23 cellular contexts compared by ENCODE assay signal in genomic region chr6:133343220-133343619, GRCh38.
DNase-seq lines count a peak whose midpoint lies in the region; ATAC-seq, FAIRE-seq and TF ChIP-seq lines count a peak whose summit lies in the region.
"Had no signal": no experiment of that assay in that cellular context is flagged by ENCODE, and none has a peak within 500 bp of the region (broad histone marks: within the 10 kb centered on the region; RNA-seq: fewer than 3 reads in every experiment).

No MANE protein-coding gene starts in this region.

- H3K27me3 ChIP-seq in IMR-90 (ENCODE audit: control insufficient read depth, insufficient read depth, low read length) (no peaks in the 10 kb centered on the region), H1 (replicated peaks in 1 of 4; ENCODE audit: control insufficient read depth in 3 of 4, extremely low read depth in 1 of 4, insufficient read depth in 3 of 4, low read length in 3 of 4) (no peaks in the 10 kb centered on the region), psoas muscle (ENCODE audit: insufficient read depth in 3 of 3, low read length in 2 of 3) (no peaks in the 10 kb centered on the region), spleen (replicated peaks in 1 of 7) (no peaks in the 10 kb centered on the region)
- H3K27me3 ChIP-seq: BE2C; BLaER1 treated with 17β-estradiol and CSF1 and Interleukin-3, amounts not matched to agents 10 nM and 100 nM had no signal

- POLR2A ChIA-PET in A549 (lab: Yijun Ruan, JAX) (no interaction called here), IMR-90 (lab: Charles Lee; ENCODE audit: unreplicated experiment) (no interaction called here), H1 (lab: Charles Lee; ENCODE audit: partially characterized antibody) (no interaction called here)

- H3K14ac ChIP-seq in IMR-90 (replicated peaks; ENCODE audit: low read depth, low read length): no peak overlapping the region
- no peak overlapping the region for H3K14ac ChIP-seq in H1 (ENCODE audit: insufficient read length)

- intact Hi-C loops in IMR-90 (cut with micrococcal nuclease) (loop anchor here (5.0 kb wide), 1 partner anchor 101 kb away; the partner anchor contains the start of gene EYA4), psoas muscle (cut with DNase I) (no loop called here), spleen (cut with DNase I; ENCODE audit: low total_unique reads) (no loop called here)

- H4K8ac ChIP-seq in IMR-90 (ENCODE audit: low read depth in 2 of 2, low read length in 2 of 2) (0 out of 4 replicates have a peak overlapping the region, but pooled peaks of 1 of the 2 experiments have one; percentile 27), H1 (ENCODE audit: extremely low read depth, insufficient read depth, low read length) (no peak overlapping the region)

- H3K56ac ChIP-seq in IMR-90 (ENCODE audit: extremely low read depth, insufficient read depth, low read length): no peak overlapping the region
- no peak overlapping the region for H3K56ac ChIP-seq in H1 (replicated peaks; ENCODE audit: insufficient read length, low read depth, low read length)

- H3K9ac ChIP-seq in IMR-90 (ENCODE audit: low read depth, low read length) (no peak overlapping the region), H1 (replicated peaks in 1 of 4; ENCODE audit: extremely low read depth in 1 of 4, low read depth in 3 of 4, low read length in 3 of 4) (no peak overlapping the region)
- H3K9ac ChIP-seq: BLaER1 treated with 17β-estradiol and CSF1 and Interleukin-3, amounts not matched to agents 10 nM and 100 nM had no signal

- no peak overlapping the region for H2BK120ac ChIP-seq in IMR-90 (ENCODE audit: low read depth, low read length)
- H2BK120ac ChIP-seq in H1 (replicated peaks; ENCODE audit: low read depth, low read length): no peak overlapping the region

- in situ Hi-C loops in IMR-90 (cut with MboI; ENCODE audit: low sequenced_read_pairs): no loop called here

- TF ChIP-seq EP300 in A549 (IDR thresholded peaks at IDR 0.05) (no peak), H1 (IDR thresholded peaks at IDR 0.05; ENCODE audit: borderline replicate concordance in 1 of 2, low read depth in 2 of 2, low read length in 2 of 2) (no peak)

- no peaks in the 10 kb centered on the region for H3K23me2 ChIP-seq in H1 (ENCODE audit: low read depth, low read length)

- dilution Hi-C loops in IMR-90 (cut with HindIII; ENCODE audit: low sequenced_read_pairs, unreplicated experiment): no loop called here

- TF ChIP-seq POLR2A in A549 (IDR thresholded peaks at IDR 0.05; ENCODE audit: low read length) (no peak), IMR-90 (IDR thresholded peaks at IDR 0.05; ENCODE audit: low read depth, low read length) (no peak), H1 (IDR thresholded peaks at IDR 0.05; ENCODE audit: control extremely low read depth in 1 of 2, low read depth in 2 of 2, low read length in 2 of 2) (no peak), spleen (IDR thresholded peaks at IDR 0.05) (no peak)

- H3K36me3 ChIP-seq in IMR-90 (ENCODE audit: control insufficient read depth, insufficient read depth, low read length) (no peaks in the 10 kb centered on the region), H1 (ENCODE audit: control insufficient read depth in 2 of 4, insufficient read depth in 4 of 4, low read length in 3 of 4) (no peaks in the 10 kb centered on the region), psoas muscle (ENCODE audit: insufficient read depth in 1 of 2, low read depth in 1 of 2) (no peaks in the 10 kb centered on the region), spleen (no peaks in the 10 kb centered on the region)
- H3K36me3 ChIP-seq: BE2C, HAP-1 had no signal

- H2BK5ac ChIP-seq in IMR-90 (ENCODE audit: low read depth, low read length, poor library complexity, severe bottlenecking): no peak overlapping the region
- no peak overlapping the region for H2BK5ac ChIP-seq in H1 (ENCODE audit: low read depth, low read length)

- no TSS peak for BruUV-seq in IMR-90 (replicated peaks; lab: Mats Ljungman, UMichigan)

- no peak overlapping the region for H3K4me3 ChIP-seq in A549
- H3K4me3 ChIP-seq in IMR-90 (ENCODE audit: insufficient read depth, low read depth, low read length): no peak overlapping the region
- H3K4me3 ChIP-seq in H1 (ENCODE audit: extremely low read depth in 1 of 4, insufficient read depth in 2 of 4, low read depth in 3 of 4, low read length in 4 of 4): no peak overlapping the region
- no peak overlapping the region for H3K4me3 ChIP-seq in psoas muscle
- no peak overlapping the region for H3K4me3 ChIP-seq in spleen
- H3K4me3 ChIP-seq: BLaER1 treated with 17β-estradiol and CSF1 and Interleukin-3, amounts not matched to agents 10 nM and 100 nM; GM23338; HAP-1 had no signal

- H3K79me1 ChIP-seq in IMR-90 (ENCODE audit: low read depth in 1 of 2, low read length in 2 of 2) (peaks cover 9 to 12% of the 10 kb centered on the region in 2 experiments), H1 (ENCODE audit: low read depth, low read length) (no peaks in the 10 kb centered on the region)

- H4K20me1 ChIP-seq in IMR-90 (ENCODE audit: insufficient read depth, low read length) (no peaks in the 10 kb centered on the region), H1 (replicated peaks in 1 of 2; ENCODE audit: control insufficient read depth in 1 of 2, insufficient read depth in 2 of 2, low read length in 2 of 2) (no peaks in the 10 kb centered on the region)
- H4K20me1 ChIP-seq: BLaER1 treated with 17β-estradiol and CSF1 and Interleukin-3, amounts not matched to agents 10 nM and 100 nM had no signal

- H2BK15ac ChIP-seq in IMR-90 (ENCODE audit: low read depth, low read length) (no peak overlapping the region), H1 (ENCODE audit: low read length) (no peak overlapping the region)

- H2BK12ac ChIP-seq in H1 (ENCODE audit: low read depth, low read length): no peak overlapping the region

- DNase-seq in A549 (ENCODE audit: low read depth in 1 of 2, low spot score in 1 of 2) (no peak), IMR-90 (no peak), H1 (ENCODE audit: low read depth in 1 of 2, low spot score in 2 of 2) (no peak), psoas muscle (no peak), spleen (no peak), NCI-H345 (lab: John Stamatoyannopoulos, UW) (no peak), NCI-H187 treated with DMSO at 0.1 percent for 48 hours (lab: John Stamatoyannopoulos, UW) (no peak)
- DNase-seq: ACHN; AML-193; BE2C; CD4-positive, alpha-beta T cell; COR-L47; DMS153; DND-41 had no signal

- H3K4me1 ChIP-seq in A549 (peaks cover 52% of the 10 kb centered on the region), IMR-90 (ENCODE audit: control insufficient read depth, insufficient read depth, low read length) (peaks cover 8% of the 10 kb centered on the region), H1 (replicated peaks in 1 of 4; ENCODE audit: control insufficient read depth in 3 of 4, insufficient read depth in 4 of 4, low read length in 3 of 4) (no peaks in the 10 kb centered on the region), psoas muscle (peaks cover 41% of the 10 kb centered on the region), spleen (no peaks in the 10 kb centered on the region)
- H3K4me1 ChIP-seq: BLaER1 treated with 17β-estradiol and CSF1 and Interleukin-3, amounts not matched to agents 10 nM and 100 nM had no signal

- H2AK5ac ChIP-seq in IMR-90 (ENCODE audit: low read depth, low read length) (no peak overlapping the region; the same call in 1 of the 2 replicates), H1 (ENCODE audit: low read depth, low read length) (no peak overlapping the region)

- H3K9me1 ChIP-seq in IMR-90 (ENCODE audit: insufficient read depth, low read length): peaks cover 7% of the 10 kb centered on the region

- no peak overlapping the region for H2AK9ac ChIP-seq in IMR-90 (replicated peaks; ENCODE audit: low read depth, low read length, poor library complexity)

- H3K79me2 ChIP-seq in H1 (ENCODE audit: control insufficient read depth in 1 of 2, insufficient read depth in 2 of 2, low read length in 2 of 2): no peaks in the 10 kb centered on the region

- H3K23ac ChIP-seq in IMR-90 (ENCODE audit: low read depth, low read length) (no peak overlapping the region), H1 (ENCODE audit: insufficient read length) (no peak overlapping the region)

- H3K4me2 ChIP-seq in A549: peak overlapping the region; percentile 38; the same call in 2 of the 3 replicates
- H3K4me2 ChIP-seq in IMR-90 (ENCODE audit: low read depth, low read length): no peak overlapping the region
- H3K4me2 ChIP-seq in H1 (ENCODE audit: insufficient read depth in 1 of 2, low read depth in 2 of 2, low read length in 2 of 2): no peak overlapping the region
- H3K4me2 ChIP-seq: BLaER1 treated with 17β-estradiol and CSF1 and Interleukin-3, amounts not matched to agents 10 nM and 100 nM; GM23338 had no signal

- H3K9me3 ChIP-seq in A549: no peaks in the 10 kb centered on the region
- H3K9me3 ChIP-seq in IMR-90 (ENCODE audit: control insufficient read depth, insufficient read depth, low read length): no peaks in the 10 kb centered on the region
- no peaks in the 10 kb centered on the region for H3K9me3 ChIP-seq in H1 (ENCODE audit: insufficient read depth in 2 of 2, low read depth in 1 of 2, low read length in 1 of 2)
- H3K9me3 ChIP-seq in psoas muscle: no peaks in the 10 kb centered on the region
- no peaks in the 10 kb centered on the region for H3K9me3 ChIP-seq in spleen
- H3K9me3 ChIP-seq: BE2C, HAP-1 had no signal

- H2AFZ ChIP-seq in IMR-90 (replicated peaks; ENCODE audit: low read length, poor library complexity): no peak overlapping the region
- peak overlapping the region; percentile 67; the same call in 1 of the 2 replicates for H2AFZ ChIP-seq in H1 (ENCODE audit: low read length)
- H2AFZ ChIP-seq: GM23338 had no signal

- FAIRE-seq in A549 (lab: Jason Lieb, UNC): no peak
- no peak for FAIRE-seq in H1 (lab: Jason Lieb, UNC)
- FAIRE-seq: A204.1, G401.6, GM12892, H54 had no signal

- H4K5ac ChIP-seq in IMR-90 (ENCODE audit: low read depth, low read length) (no peak overlapping the region; the same call in 1 of the 2 replicates), H1 (ENCODE audit: insufficient read length, low read depth, low read length) (no peak overlapping the region)

- H4K91ac ChIP-seq in IMR-90 (ENCODE audit: insufficient read depth, low read depth, low read length): peak overlapping the region; percentile 8; the same call in 1 of the 2 replicates
- no peak overlapping the region for H4K91ac ChIP-seq in H1 (replicated peaks; ENCODE audit: insufficient read length, low read length)

- H3K18ac ChIP-seq in IMR-90 (ENCODE audit: low read depth, low read length) (peak overlapping the region; percentile 83; the same call in 1 of the 2 replicates), H1 (ENCODE audit: extremely low read depth, low read length) (no peak overlapping the region)

- TF ChIP-seq RAD21 in A549 (conservative IDR thresholded peaks at IDR 0.05 in 1 of 2, IDR thresholded peaks at IDR 0.05 in 1 of 2) (no peak), IMR-90 (IDR thresholded peaks at IDR 0.05; ENCODE audit: low read length) (no peak), H1 (IDR thresholded peaks at IDR 0.05 in 1 of 2, conservative IDR thresholded peaks at IDR 0.05 in 1 of 2; ENCODE audit: low read depth in 2 of 2, low read length in 2 of 2) (no peak)

- peak overlapping the region; percentile 39 to 60; a peak in 4 of 6 replicates for H3K27ac ChIP-seq in A549
- no peak overlapping the region for H3K27ac ChIP-seq in IMR-90 (ENCODE audit: insufficient read depth, low read length)
- no peak overlapping the region for H3K27ac ChIP-seq in H1 (ENCODE audit: low read depth, low read length)
- H3K27ac ChIP-seq in psoas muscle: no peak overlapping the region
- H3K27ac ChIP-seq in spleen: no peak overlapping the region
- H3K27ac ChIP-seq: 22Rv1; BLaER1 treated with 17β-estradiol and CSF1 and Interleukin-3, amounts not matched to agents 10 nM and 100 nM had no signal

- CTCF ChIA-PET in A549 (lab: Yijun Ruan, JAX): no interaction called here
- CTCF ChIA-PET in IMR-90 (lab: Yijun Ruan, JAX): interaction anchor here (0.6 kb wide), 1 partner anchor 9 kb away, joined by 6 read pairs; no protein-coding TSS in a partner anchor
- CTCF ChIA-PET in H1 (lab: Charles Lee; ENCODE audit: partially characterized antibody): interaction anchor here (0.5 to 1.2 kb wide), 3 partner anchors 17 to 155 kb away, joined by 3 read pairs; no protein-coding TSS in a partner anchor

- H2BK20ac ChIP-seq in IMR-90 (ENCODE audit: low read depth, low read length): no peak overlapping the region
- H2BK20ac ChIP-seq in H1 (ENCODE audit: low read length): no peak overlapping the region

- ATAC-seq in A549 (no peak), IMR-90 (ENCODE audit: low read depth) (no peak), psoas muscle (peak; percentile 33 to 51 (median 41)), HG03097 (IDR thresholded peaks at IDR 0.05; ENCODE audit: low FRiP score, unreplicated experiment) (no peak)
- ATAC-seq: GM23338 had no signal

- H3K4ac ChIP-seq in IMR-90 (ENCODE audit: low read depth, low read length) (no peak overlapping the region), H1 (replicated peaks; ENCODE audit: insufficient read length, low read depth, low read length) (no peak overlapping the region)

- WGBS in A549 (ENCODE audit: missing lambda C conversion rate): 18% methylated on average over 2 of the region's 3 CpGs
- WGBS in IMR-90 (ENCODE audit: extremely low coverage in 2 of 2, insufficient read length in 1 of 2), 2 experiments: no CpG with 5 or more reads among the region's 3 CpGs
- WGBS in H1 (ENCODE audit: extremely low coverage in 1 of 2, insufficient coverage in 1 of 2, insufficient read length in 1 of 2, insufficient replicate concordance in 2 of 2, low coverage in 1 of 2, low lambda C conversion rate in 2 of 2, missing lambda C conversion rate in 1 of 2), 2 experiments: 73% methylated on average over 2 of the region's 3 CpGs; no CpG with 5 or more reads in 1 of the 2 experiments
- WGBS in psoas muscle, 3 donors: 43 to 50% (median 43%) methylated on average over 3 of the region's 3 CpGs
- 53 to 85% (median 66%) methylated on average over 3 of the region's 3 CpGs for WGBS in spleen, 5 donors

- TF ChIP-seq CTCF in A549 (IDR thresholded peaks at IDR 0.05) (no peak), IMR-90 (conservative IDR thresholded peaks at IDR 0.05; ENCODE audit: low read depth, low read length) (no peak), H1 (IDR thresholded peaks at IDR 0.05; ENCODE audit: control extremely low read depth in 1 of 3, insufficient read depth in 1 of 3, low read depth in 1 of 3, low read length in 3 of 3) (no peak), psoas muscle (IDR thresholded peaks at IDR 0.05) (no peak), spleen (IDR thresholded peaks at IDR 0.05 in 8 of 11, conservative IDR thresholded peaks at IDR 0.05 in 3 of 11) (no peak)

Comparison
In these comparisons a context has a peak if more than half of its experiments do, and no peak if none do; other contexts are left out.
1. ATAC-seq: peak in psoas muscle (4 of 4); none in A549 (0 of 2), IMR-90 (single experiment) and HG03097 (single experiment).
2. H3K27ac ChIP-seq: peak in A549 (2 of 2); none in IMR-90 (single experiment), H1 (single experiment), psoas muscle (single experiment) and spleen (0 of 8).